Comparison of ENCODE assay signal across 17 cellular contexts in genomic region chr1:69976896-69977295, GRCh38.
A peak's percentile ranks its signal among the peaks of the same experiment; 100 is the strongest.
DNase-seq lines count a peak whose midpoint lies in the region; ATAC-seq and TF ChIP-seq lines count a peak whose summit lies in the region.
"Had no signal": no experiment of that assay in that cellular context is flagged by ENCODE, and none has a peak within 500 bp of the region (broad histone marks: within the 10 kb centered on the region; RNA-seq: fewer than 3 reads in every experiment).

No MANE protein-coding gene starts in this region.

- no peaks in the 10 kb centered on the region for H3K36me3 Mint-ChIP-seq in chondrocyte (ENCODE audit: low read depth)

- DNase-seq in AG20443 (ENCODE audit: low spot score) (peak; percentile 21), MG63 (peak; percentile 3), chondrocyte (ENCODE audit: low spot score) (no peak), lung microvascular endothelial cell (ENCODE audit: low read depth in 2 of 2) (peak; percentile 12 to 52), SIG-M5 treated with dmso at 0.1 percent for 504 hours (lab: John Stamatoyannopoulos, UW; ENCODE audit: unreplicated experiment) (no peak), tibial artery (no peak)
- DNase-seq: activated CD4-positive, alpha-beta T cell treated with anti-CD3 and anti-CD28 coated beads for 4 hours; activated T-cell treated with anti-CD3 and anti-CD28 coated beads, Interleukin-2, amount 50 U/mL, for 24 hours; NCI-H1930; NCI-H526; pancreas; stimulated activated CD4-positive, alpha-beta T cell treated with anti-CD3 and anti-CD28 coated beads, Interleukin-12 subunit alpha, Interleukin-12 subunit beta, amount 100 ng/mL, for 4 hours had no signal

- peak overlapping the region; percentile 8 for H3K27ac Mint-ChIP-seq in chondrocyte (ENCODE audit: unreplicated experiment)
- H3K27ac Mint-ChIP-seq: activated T-cell treated with anti-CD3 and anti-CD28 coated beads, Interleukin-2, amount 50 U/mL, for 24 hours had no signal

- intact Hi-C loops in tibial artery (cut with DNase I; ENCODE audit: low total_unique reads): no loop called here

- H3K4me3 ChIP-seq in MG63 (no peak overlapping the region), tibial artery (no peak overlapping the region)
- H3K4me3 ChIP-seq: coronary artery, esophagus muscularis mucosa, pancreas had no signal

- H3K4me1 Mint-ChIP-seq in chondrocyte (ENCODE audit: low read depth): peaks cover 5% of the 10 kb centered on the region

- TF ChIP-seq CTCF in chondrocyte (IDR thresholded peaks at IDR 0.05) (no peak), tibial artery (IDR thresholded peaks at IDR 0.05) (no peak)

- no peaks in the 10 kb centered on the region for H3K27me3 Mint-ChIP-seq in chondrocyte (ENCODE audit: low read depth)
- H3K27me3 Mint-ChIP-seq: activated T-cell treated with anti-CD3 and anti-CD28 coated beads, Interleukin-2, amount 50 U/mL, for 24 hours had no signal

- H3K4me3 Mint-ChIP-seq in chondrocyte (ENCODE audit: unreplicated experiment): no peak overlapping the region
- H3K4me3 Mint-ChIP-seq: activated T-cell treated with anti-CD3 and anti-CD28 coated beads, Interleukin-2, amount 50 U/mL, for 24 hours had no signal

- H3K9me3 ChIP-seq in MG63: no peaks in the 10 kb centered on the region
- H3K9me3 ChIP-seq in tibial artery: no peaks in the 10 kb centered on the region
- H3K9me3 ChIP-seq: esophagus muscularis mucosa, pancreas had no signal

- H3K27ac ChIP-seq in tibial artery: no peak overlapping the region
- H3K27ac ChIP-seq: coronary artery, esophagus muscularis mucosa, pancreas had no signal

- ATAC-seq in HG02970 (IDR thresholded peaks at IDR 0.05; ENCODE audit: low FRiP score, unreplicated experiment) (no peak), HG02588 (IDR thresholded peaks at IDR 0.05; ENCODE audit: unreplicated experiment) (no peak)
- ATAC-seq: Panc1, pancreas had no signal

- H3K27me3 ChIP-seq in MG63 (no peaks in the 10 kb centered on the region), tibial artery (no peaks in the 10 kb centered on the region)
- H3K27me3 ChIP-seq: esophagus muscularis mucosa, pancreas had no signal

- H3K4me1 ChIP-seq in tibial artery: no peaks in the 10 kb centered on the region
- H3K4me1 ChIP-seq: esophagus muscularis mucosa, pancreas had no signal

- no peaks in the 10 kb centered on the region for H3K36me3 ChIP-seq in MG63
- H3K36me3 ChIP-seq in tibial artery: no peaks in the 10 kb centered on the region
- H3K36me3 ChIP-seq: esophagus muscularis mucosa, pancreas had no signal

- peaks cover 7% of the 10 kb centered on the region for H3K9me3 Mint-ChIP-seq in chondrocyte (ENCODE audit: low read depth)
- H3K9me3 Mint-ChIP-seq: activated T-cell treated with anti-CD3 and anti-CD28 coated beads, Interleukin-2, amount 50 U/mL, for 24 hours had no signal

Comparison
In these comparisons a context has a peak if more than half of its experiments do, and no peak if none do; other contexts are left out.
1. DNase-seq: peak in AG20443 (single experiment), MG63 (single experiment) and lung microvascular endothelial cell (2 of 2); none in chondrocyte (single experiment), SIG-M5 treated with dmso at 0.1 percent for 504 hours (single experiment) and tibial artery (0 of 2).